ENCODE assay signal across 15 cellular contexts in genomic region chr22:26713823-26714449, GRCh38. TPM values are rescaled to one million over a fixed set of nuclear protein-coding genes. Genes with fewer than 3 reads are reported as not detected.
DNase-seq lines count a peak whose midpoint lies in the region; TF ChIP-seq lines count a peak whose summit lies in the region.
"Had no signal": no experiment of that assay in that cellular context is flagged by ENCODE, and none has a peak within 500 bp of the region (broad histone marks: within the 10 kb centered on the region; RNA-seq: fewer than 3 reads in every experiment).

No MANE protein-coding gene starts in this region.

- H4K20me1 ChIP-seq in neural progenitor cell (ENCODE audit: low read depth), result no peaks in the 10 kb centered on the region

- TF ChIP-seq CTCF in epithelial cell of esophagus (IDR thresholded peaks at IDR 0.05; ENCODE audit: insufficient read depth, low read depth, low read length, missing control alignments), result no peak
- no peak for TF ChIP-seq CTCF in neural progenitor cell (IDR thresholded peaks at IDR 0.05)

- no peaks in the 10 kb centered on the region for H3K36me3 ChIP-seq in SJCRH30
- H3K36me3 ChIP-seq in neural progenitor cell, result no peaks in the 10 kb centered on the region

- DNase-seq in Caki2 (ENCODE audit: low read depth) (peak; percentile 13), SJCRH30 (no peak), epithelial cell of esophagus (ENCODE audit: low read depth) (peak; percentile 19), neural progenitor cell (ENCODE audit: low spot score) (no peak), NCI-H2196 treated with DMSO at 0.1 percent for 48 hours (lab: John Stamatoyannopoulos, UW; ENCODE audit: unreplicated experiment) (no peak), NOMO-1 treated with dmso at 0.1 percent for 144 hours (lab: John Stamatoyannopoulos, UW; ENCODE audit: unreplicated experiment) (no peak), HEK293T (ENCODE audit: extremely low spot score) (no peak)
- DNase-seq in stimulated activated CD4-positive, alpha-beta T cell treated with anti-CD3 and anti-CD28 coated beads, Interleukin-2, amount 100 ng/mL, for 48 hours, result no peak
- DNase-seq: activated CD4-positive, CD25-positive, alpha-beta regulatory T cell; activated CD8-positive, alpha-beta memory T cell treated with anti-CD3 and anti-CD28 coated beads, Interleukin-2, amount 50 U/mL, for 4 hours; dorsolateral prefrontal cortex; foreskin melanocyte; naive B cell had no signal

- H3K4me3 ChIP-seq in SJCRH30 (no peak overlapping the region), epithelial cell of esophagus (ENCODE audit: low read length) (no peak overlapping the region), neural progenitor cell (no peak overlapping the region)

- CTCF ChIA-PET in HEK293T (lab: Yijun Ruan, JAX), result no interaction called here

- no peaks in the 10 kb centered on the region for H3K27me3 ChIP-seq in SJCRH30
- no peaks in the 10 kb centered on the region for H3K27me3 ChIP-seq in neural progenitor cell
- H3K27me3 ChIP-seq: dorsolateral prefrontal cortex had no signal

- H3K9me3 ChIP-seq in SJCRH30 (replicated peaks), result no peaks in the 10 kb centered on the region
- no peaks in the 10 kb centered on the region for H3K9me3 ChIP-seq in neural progenitor cell (ENCODE audit: low read depth)

- in situ Hi-C loops in Caki2 (cut with HindIII; ENCODE audit: low pct_unique_long_range_greater_than_20kb, low sequenced_read_pairs), result no loop called here

- no peak overlapping the region for H3K9ac ChIP-seq in neural progenitor cell

- no peaks in the 10 kb centered on the region for H3K79me2 ChIP-seq in neural progenitor cell (ENCODE audit: low read depth)

- peaks cover 25% of the 10 kb centered on the region for H3K4me1 Mint-ChIP-seq in neural progenitor cell

- H3K4me1 ChIP-seq in SJCRH30 (peaks cover 7% of the 10 kb centered on the region), neural progenitor cell (peaks cover 15% of the 10 kb centered on the region)

- H3F3A ChIP-seq in neural progenitor cell (ENCODE audit: low read depth), result peaks cover 2% of the 10 kb centered on the region

- peak overlapping the region; percentile 54 for H2AFZ ChIP-seq in neural progenitor cell (replicated peaks)

- H3K36me3 Mint-ChIP-seq in neural progenitor cell, result peaks cover 2% of the 10 kb centered on the region

- no peaks in the 10 kb centered on the region for H3K9me3 Mint-ChIP-seq in neural progenitor cell
- H3K9me3 Mint-ChIP-seq: naive B cell had no signal

- no peaks in the 10 kb centered on the region for H3K27me3 Mint-ChIP-seq in neural progenitor cell (ENCODE audit: insufficient read depth, low read depth)
- H3K27me3 Mint-ChIP-seq: activated naive CD8-positive, alpha-beta T cell; naive B cell had no signal

- no peak overlapping the region for H3K4me3 Mint-ChIP-seq in neural progenitor cell
- H3K4me3 Mint-ChIP-seq: activated naive CD8-positive, alpha-beta T cell; naive B cell had no signal

- POLR2A ChIA-PET in HEK293T (lab: Yijun Ruan, JAX), result no interaction called here

- H3K4me2 ChIP-seq in neural progenitor cell, result peak overlapping the region; percentile 49

- H3K27ac Mint-ChIP-seq in neural progenitor cell, result peak overlapping the region; percentile 58
- H3K27ac Mint-ChIP-seq: activated naive CD8-positive, alpha-beta T cell had no signal

- peak overlapping the region; percentile 31; the same call in 1 of the 2 replicates for H3K27ac ChIP-seq in SJCRH30
- H3K27ac ChIP-seq in neural progenitor cell, result no peak overlapping the region
- H3K27ac ChIP-seq: HL-60 had no signal

TF ChIP-seq in HEK293T, 16 proteins besides CTCF, POLR2A, EP300 and RAD21:
- TF ChIP-seq CTBP1 (IDR thresholded peaks at IDR 0.05; ENCODE audit: borderline replicate concordance), result no peak
- TF ChIP-seq PKNOX1 (IDR thresholded peaks at IDR 0.05), result no peak
- TF ChIP-seq FOXK2 (IDR thresholded peaks at IDR 0.05), result no peak
- no peak for TF ChIP-seq ZNF384 (IDR thresholded peaks at IDR 0.05)
- TF ChIP-seq BHLHE40 (IDR thresholded peaks at IDR 0.05; ENCODE audit: borderline replicate concordance), result no peak

RNA-seq across cellular contexts. Expression of gene MIAT, which starts 56.5 kb away (rescaled TPM):
- 0.20 TPM in 1 of 2 replicates, not detected in the other for total RNA-seq in Caki2 (2014; rRNA removed; shearing (Covaris generic); ENCODE audit: low replicate concordance)
- total RNA-seq in SJCRH30 (2014; rRNA removed; shearing (Covaris generic)), result 1.3 and 1.9 TPM in 2 replicates
- total RNA-seq in neural progenitor cell (ENCODE audit: low replicate concordance), result 262 and 277 TPM in 2 replicates

Comparison
In these comparisons a context has a peak if more than half of its experiments do, and no peak if none do; other contexts are left out.
1. DNase-seq: peak in Caki2 (single experiment) and epithelial cell of esophagus (single experiment); none in SJCRH30 (0 of 2), neural progenitor cell (single experiment), stimulated activated CD4-positive, alpha-beta T cell treated with anti-CD3 and anti-CD28 coated beads, Interleukin-2, amount 100 ng/mL, for 48 hours (0 of 2), NCI-H2196 treated with DMSO at 0.1 percent for 48 hours (single experiment), NOMO-1 treated with dmso at 0.1 percent for 144 hours (single experiment) and HEK293T (single experiment).
2. RNA of gene MIAT, which starts 56.5 kb away (total RNA-seq): 262 to 277 TPM in neural progenitor cell; 1.3 to 1.9 TPM in SJCRH30 and 0.20 TPM in Caki2; every median in the first group is over 10 times any median in the second.